Comparison of ENCODE assay signal across 22 cellular contexts in the genomic region with DNA sequence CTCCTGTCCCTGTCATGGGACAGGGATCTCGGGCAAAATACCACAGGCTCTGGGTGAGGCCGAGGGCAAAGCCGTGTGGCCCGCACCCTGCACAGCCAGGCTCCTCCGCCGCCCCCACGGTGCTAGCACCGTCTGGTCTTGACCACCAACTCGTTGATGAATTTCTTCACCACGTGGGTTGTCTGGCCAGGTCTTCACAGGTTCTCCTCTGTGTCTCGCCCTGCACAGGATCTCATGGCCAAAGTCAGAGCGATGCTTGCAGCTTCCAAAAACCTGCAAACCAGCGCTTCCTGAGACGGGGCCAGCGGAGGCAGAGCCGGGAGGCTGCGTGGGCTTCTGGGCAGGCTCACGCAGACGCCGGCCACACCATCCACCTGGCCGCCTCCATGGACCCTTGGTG. TPM values are rescaled to one million over a fixed set of nuclear protein-coding genes. Genes with fewer than 3 reads are reported as not detected.
A peak's percentile ranks its signal among the peaks of the same experiment; 100 is the strongest.
DNase-seq lines count a peak whose midpoint lies in the region; ATAC-seq lines count a peak whose summit lies in the region.
"Had no signal": no experiment of that assay in that cellular context is flagged by ENCODE, and none has a peak within 500 bp of the region (broad histone marks: within the 10 kb centered on the region; RNA-seq: fewer than 3 reads in every experiment).

No MANE protein-coding gene starts in this region.

- no peak overlapping the region for H2AK5ac ChIP-seq in mesenchymal stem cell (ENCODE audit: low read length, severe bottlenecking)

- H2BK15ac ChIP-seq in mesenchymal stem cell (ENCODE audit: low read depth, poor library complexity, severe bottlenecking) = no peak overlapping the region

- no peak for ATAC-seq in T-helper 17 cell
- ATAC-seq: GM12878 had no signal

- H3K36me3 ChIP-seq in BLaER1 treated with 17β-estradiol and CSF1 and Interleukin-3, amounts not matched to agents 10 nM and 100 nM = peaks cover 37 to 69% (median 54%) of the 10 kb centered on the region in 11 experiments
- H3K36me3 ChIP-seq in HUES6 (ENCODE audit: control insufficient read depth, insufficient read depth, low read length) = peaks cover 41% of the 10 kb centered on the region
- peaks cover 59 to 73% of the 10 kb centered on the region in 2 experiments for H3K36me3 ChIP-seq in mesenchymal stem cell (ENCODE audit: control insufficient read depth in 1 of 2, insufficient read depth in 2 of 2, low read depth in 1 of 2, low read length in 2 of 2)

- no peaks in the 10 kb centered on the region for H3K27me3 Mint-ChIP-seq in T-helper 17 cell
- H3K27me3 Mint-ChIP-seq: CD4-positive, alpha-beta memory T cell; CD4-positive, CD25-positive, alpha-beta regulatory T cell; CD8-positive, alpha-beta memory T cell had no signal

- H3K4me3 ChIP-seq in BLaER1 treated with 17β-estradiol and CSF1 and Interleukin-3, amounts not matched to agents 10 nM and 100 nM = no peak overlapping the region; a peak in 1 of 20 replicates
- H3K4me3 ChIP-seq in HUES6 (ENCODE audit: low read depth, low read length) = no peak overlapping the region
- H3K4me3 ChIP-seq in mesenchymal stem cell (ENCODE audit: insufficient read depth in 1 of 2, low read depth in 1 of 2, low read length in 2 of 2) = no peak overlapping the region
- H3K4me3 ChIP-seq: GM12878 had no signal

- H3K79me1 ChIP-seq in mesenchymal stem cell (replicated peaks; ENCODE audit: low read length, poor library complexity, severe bottlenecking) = peaks cover 10% of the 10 kb centered on the region

- H3K18ac ChIP-seq in mesenchymal stem cell (ENCODE audit: low read depth in 1 of 2, low read length in 2 of 2) = no peak overlapping the region

- no peak overlapping the region for H3K4ac ChIP-seq in mesenchymal stem cell (ENCODE audit: low read depth in 1 of 2, low read length in 2 of 2)

- no peaks in the 10 kb centered on the region for H3K27me3 ChIP-seq in BLaER1 treated with 17β-estradiol and CSF1 and Interleukin-3, amounts not matched to agents 10 nM and 100 nM
- H3K27me3 ChIP-seq in HUES6 (ENCODE audit: control insufficient read depth, insufficient read depth, low read length) (no peaks in the 10 kb centered on the region), mesenchymal stem cell (ENCODE audit: control insufficient read depth in 1 of 2, insufficient read depth in 1 of 2, low read length in 2 of 2) (no peaks in the 10 kb centered on the region)
- H3K27me3 ChIP-seq: BE2C had no signal

- H4K91ac ChIP-seq in mesenchymal stem cell (ENCODE audit: low read length) = no peak overlapping the region

- H3K27ac ChIP-seq in BLaER1 treated with 17β-estradiol and CSF1 and Interleukin-3, amounts not matched to agents 10 nM and 100 nM = peak overlapping the region in 5 of 11 experiments; percentile 51 to 83 (median 79); a peak in 7 of 22 replicates
- H3K27ac ChIP-seq in HUES6 (ENCODE audit: low read depth, low read length) (0 out of 2 replicates have a peak overlapping the region, but pooled peaks have one; percentile 24), mesenchymal stem cell (ENCODE audit: low read length, poor library complexity, severe bottlenecking) (no peak overlapping the region)

- no peak overlapping the region for H3K23ac ChIP-seq in mesenchymal stem cell (ENCODE audit: low read length in 2 of 2)

- H3K4me1 ChIP-seq in BLaER1 treated with 17β-estradiol and CSF1 and Interleukin-3, amounts not matched to agents 10 nM and 100 nM = peaks cover 39 to 97% (median 91%) of the 10 kb centered on the region in 10 experiments
- H3K4me1 ChIP-seq in HUES6 (ENCODE audit: control insufficient read depth, insufficient read depth, low read length) = peaks cover 19% of the 10 kb centered on the region
- peaks cover 13% of the 10 kb centered on the region for H3K4me1 ChIP-seq in mesenchymal stem cell (ENCODE audit: control insufficient read depth, insufficient read depth, low read depth, low read length)
- H3K4me1 ChIP-seq: BE2C had no signal

- H2BK5ac ChIP-seq in mesenchymal stem cell (ENCODE audit: low read depth, low read length, poor library complexity, severe bottlenecking) = no peak overlapping the region

- H3K14ac ChIP-seq in mesenchymal stem cell (ENCODE audit: low read length in 2 of 2) = no peak overlapping the region

- no peak overlapping the region for H4K8ac ChIP-seq in mesenchymal stem cell (ENCODE audit: low read length)

- DNase-seq in mesenchymal stem cell = no peak
- no peak for DNase-seq in SIG-M5 (lab: John Stamatoyannopoulos, UW)
- DNase-seq in T-helper 17 cell = no peak
- no peak for DNase-seq in medulla oblongata (ENCODE audit: extremely low spot score)
- DNase-seq: 8988T; ACHN; BE2C; C1 segment of cervical spinal cord; CD4-positive, alpha-beta memory T cell; CD4-positive, CD25-positive, alpha-beta regulatory T cell; CD8-positive, alpha-beta memory T cell; DMS 273 treated with DMSO at 0.1 percent for 48 hours; DMS153; DMS53; DMS79; DND-41; EL; GDM1 had no signal

- H2BK120ac ChIP-seq in mesenchymal stem cell (ENCODE audit: low read depth, low read length) = no peak overlapping the region

- H3K36me3 Mint-ChIP-seq in T-helper 17 cell (ENCODE audit: low read depth) = peaks cover 8% of the 10 kb centered on the region

- no peak overlapping the region for H3K27ac Mint-ChIP-seq in T-helper 17 cell

- H4K20me1 ChIP-seq in BLaER1 treated with 17β-estradiol and CSF1 and Interleukin-3, amounts not matched to agents 10 nM and 100 nM = peaks cover 0 to 62% (median 29%) of the 10 kb centered on the region in 11 experiments; a peak in 14 of 22 replicates

- peak overlapping the region; percentile 32 to 95 (median 88); a peak in 21 of 22 replicates for H3K4me2 ChIP-seq in BLaER1 treated with 17β-estradiol and CSF1 and Interleukin-3, amounts not matched to agents 10 nM and 100 nM
- H3K4me2 ChIP-seq in mesenchymal stem cell (ENCODE audit: low read length, poor library complexity, severe bottlenecking) = peak overlapping the region; percentile 24

- 96% methylated on average over 20 of the region's 21 CpGs for WGBS in mesenchymal stem cell

- no peaks in the 10 kb centered on the region for H3K9me3 ChIP-seq in BLaER1 treated with 17β-estradiol and CSF1 and Interleukin-3, amounts not matched to agents 10 nM and 100 nM (replicated peaks in 1 of 11)
- H3K9me3 ChIP-seq in HUES6 (ENCODE audit: control insufficient read depth, insufficient read depth, low read depth, low read length) = no peaks in the 10 kb centered on the region
- no peaks in the 10 kb centered on the region for H3K9me3 ChIP-seq in mesenchymal stem cell (ENCODE audit: control insufficient read depth, low read length)
- no peaks in the 10 kb centered on the region for H3K9me3 ChIP-seq in T-helper 17 cell (ENCODE audit: control insufficient read depth, low read length, poor library complexity, severe bottlenecking)
- H3K9me3 ChIP-seq: BE2C had no signal

- H2AFZ ChIP-seq in mesenchymal stem cell (ENCODE audit: low read depth, low read length) = no peak overlapping the region

- no peak overlapping the region for H2BK12ac ChIP-seq in mesenchymal stem cell (ENCODE audit: low read length in 2 of 2)

- peak overlapping the region in 8 of 11 experiments; percentile 4 to 75 (median 44); a peak in 8 of 22 replicates for H3K9ac ChIP-seq in BLaER1 treated with 17β-estradiol and CSF1 and Interleukin-3, amounts not matched to agents 10 nM and 100 nM
- H3K9ac ChIP-seq in HUES6 (ENCODE audit: low read length) (no peak overlapping the region), mesenchymal stem cell (ENCODE audit: low read length) (no peak overlapping the region)

- H3K4me1 Mint-ChIP-seq in T-helper 17 cell = peaks cover 6% of the 10 kb centered on the region
- H3K4me1 Mint-ChIP-seq: CD8-positive, alpha-beta memory T cell had no signal

- no peak overlapping the region for H3K4me3 Mint-ChIP-seq in T-helper 17 cell
- H3K4me3 Mint-ChIP-seq: CD14-positive monocyte; CD4-positive, alpha-beta memory T cell; CD4-positive, CD25-positive, alpha-beta regulatory T cell; CD8-positive, alpha-beta memory T cell had no signal

RNA-seq across cellular contexts. Expression of gene MMP17, which starts 29.0 kb away (rescaled TPM):
- polyA plus RNA-seq in mesenchymal stem cell (2013, experiment 1 of 2) = 2.3 TPM
- polyA plus RNA-seq in mesenchymal stem cell (2013, experiment 2 of 2) = 2.7 TPM
- 1 to 10 TPM in 1 of 2 donors, not detected in 1; 2.5 TPM for total RNA-seq in T-helper 17 cell
- total RNA-seq: CD4-positive, CD25-positive, alpha-beta regulatory T cell had no signal
- polyA plus RNA-seq: CD4-positive, alpha-beta memory T cell; CD8-positive, alpha-beta memory T cell had no signal

Comparison
In these comparisons a context has a peak if more than half of its experiments do, and no peak if none do; other contexts are left out.
1. H3K9ac ChIP-seq: peak in BLaER1 treated with 17β-estradiol and CSF1 and Interleukin-3, amounts not matched to agents 10 nM and 100 nM (8 of 11); none in HUES6 (single experiment) and mesenchymal stem cell (single experiment).